Comparison of ENCODE assay signal across 8 cellular contexts in the genomic region with DNA sequence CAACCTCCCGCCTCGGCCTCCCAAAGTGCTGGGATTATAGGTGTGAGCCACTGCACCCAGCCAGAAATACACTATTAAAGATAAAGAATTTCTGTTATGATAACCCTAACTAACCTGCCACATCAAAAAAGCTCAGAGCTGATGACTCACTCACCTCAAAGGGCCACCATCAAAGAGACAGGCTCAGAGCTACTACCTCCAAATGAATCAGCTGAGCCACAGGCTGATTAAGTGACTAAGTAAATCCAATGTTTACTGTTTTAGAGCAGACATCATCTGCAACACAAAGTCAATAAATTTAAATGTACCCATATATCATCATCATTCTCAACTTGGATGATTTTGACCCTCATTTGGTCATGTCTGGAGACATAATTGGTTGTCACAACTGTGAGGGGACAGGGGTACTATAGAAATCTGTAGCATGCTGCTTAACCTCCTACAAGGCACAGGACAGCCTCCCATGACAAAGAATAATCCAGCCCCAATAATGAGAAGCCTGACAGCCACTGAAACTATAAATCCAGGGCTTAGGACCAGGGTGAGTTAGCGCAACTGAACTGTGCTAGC.
DNase-seq lines count a peak whose midpoint lies in the region; ATAC-seq, FAIRE-seq and TF ChIP-seq lines count a peak whose summit lies in the region.

No MANE protein-coding gene starts in this region.

- peaks cover 46% of the 10 kb centered on the region for H3K4me1 ChIP-seq in A549
- H3K4me1 ChIP-seq in kidney (ENCODE audit: control insufficient read depth in 1 of 2, insufficient read depth in 1 of 2, low read depth in 1 of 2, low read length in 2 of 2): no peaks in the 10 kb centered on the region

- no peaks in the 10 kb centered on the region for H3K27me3 ChIP-seq in kidney epithelial cell (ENCODE audit: control insufficient read depth, insufficient read depth, low read length)

- TF ChIP-seq RAD21 in A549 (conservative IDR thresholded peaks at IDR 0.05 in 1 of 2, IDR thresholded peaks at IDR 0.05 in 1 of 2): no peak

- H3K9ac ChIP-seq in kidney (ENCODE audit: low read length in 2 of 2): no peak overlapping the region

- POLR2A ChIA-PET in A549 (lab: Yijun Ruan, JAX): interaction anchor here (0.8 kb wide), 1 partner anchor 88 kb away, joined by 3 read pairs; no protein-coding TSS in a partner anchor

- FAIRE-seq in A549 (lab: Jason Lieb, UNC) (no peak), kidney (lab: Jason Lieb, UNC) (no peak)

- intact Hi-C loops in kidney (cut with DNase I): no loop called here

- DNase-seq in A549 (ENCODE audit: low read depth in 1 of 2, low spot score in 1 of 2) (peak; percentile 68 to 76), kidney epithelial cell (ENCODE audit: low read depth) (peak; percentile 74), cortex of kidney (lab: John Stamatoyannopoulos, UW) (no peak), GM19240 (ENCODE audit: insufficient read length, low spot score) (no peak), kidney (no peak)
- DNase-seq in activated CD8-positive, alpha-beta memory T cell treated with anti-CD3 and anti-CD28 coated beads, Interleukin-2, amount 50 U/mL, for 24 hours (ENCODE audit: extremely low read depth): peak; percentile 20

- H3K4me3 ChIP-seq in A549 (no peak overlapping the region), kidney epithelial cell (ENCODE audit: low read depth, low read length) (no peak overlapping the region), kidney (ENCODE audit: low read length in 2 of 2) (no peak overlapping the region)

- ATAC-seq in A549 (peak; percentile 76 to 82), HG03432 (IDR thresholded peaks at IDR 0.05; ENCODE audit: unreplicated experiment) (peak; percentile 83), GM21737 (IDR thresholded peaks at IDR 0.05; ENCODE audit: unreplicated experiment) (no peak)

- TF ChIP-seq EP300 in A549 (IDR thresholded peaks at IDR 0.05): peak; percentile 54 to 84; a peak in 3 of 5 replicates

- WGBS in A549 (ENCODE audit: missing lambda C conversion rate): 57% methylated on average over 3 of the region's 3 CpGs

- H3K36me3 ChIP-seq in kidney epithelial cell (ENCODE audit: control insufficient read depth, insufficient read depth, low read length) (no peaks in the 10 kb centered on the region), kidney (ENCODE audit: control insufficient read depth in 1 of 2, insufficient read depth in 2 of 2, low read length in 2 of 2) (no peaks in the 10 kb centered on the region)

- H3K27ac ChIP-seq in A549 (peak overlapping the region; percentile 61 to 86; a peak in 5 of 6 replicates), kidney (ENCODE audit: low read depth in 2 of 2, low read length in 2 of 2) (no peak overlapping the region)

- TF ChIP-seq POLR2A in A549 (IDR thresholded peaks at IDR 0.05; ENCODE audit: low read length): no peak

- H3K9me3 ChIP-seq in A549 (no peaks in the 10 kb centered on the region), kidney (ENCODE audit: control insufficient read depth in 1 of 2, low read length in 2 of 2) (no peaks in the 10 kb centered on the region)

- peak overlapping the region; percentile 57 for H3K4me2 ChIP-seq in A549

- no peak for TF ChIP-seq CTCF in A549 (IDR thresholded peaks at IDR 0.05)
- TF ChIP-seq CTCF in kidney epithelial cell (IDR thresholded peaks at IDR 0.05; ENCODE audit: insufficient read depth, low read length, poor library complexity, severe bottlenecking): no peak
- TF ChIP-seq CTCF in kidney (IDR thresholded peaks at IDR 0.05; ENCODE audit: borderline replicate concordance, extremely low read depth, insufficient read depth): no peak

- CTCF ChIA-PET in A549 (lab: Yijun Ruan, JAX): interaction anchor here (0.6 to 1.9 kb wide), 5 partner anchors 10 to 1483 kb away, joined by 3 to 8 read pairs (median 3); no protein-coding TSS in a partner anchor

TF ChIP-seq in A549, 52 proteins besides CTCF, POLR2A, EP300 and RAD21:
- TF ChIP-seq GATA3 (IDR thresholded peaks at IDR 0.05; ENCODE audit: borderline replicate concordance): peak; percentile 79
- no peak for TF ChIP-seq SREBF2 (IDR thresholded peaks at IDR 0.05)
- no peak for TF ChIP-seq BHLHE40 (IDR thresholded peaks at IDR 0.05; ENCODE audit: low read depth, low read length)
- TF ChIP-seq HOXA7 (CRISPR knock-in tag; IDR thresholded peaks at IDR 0.05): no peak
- TF ChIP-seq JUN (IDR thresholded peaks at IDR 0.05): peak; percentile 74 to 82; a peak in 3 of 5 replicates
- peak; percentile 96 for TF ChIP-seq JUNB (IDR thresholded peaks at IDR 0.05)
- TF ChIP-seq, protein P1, sequence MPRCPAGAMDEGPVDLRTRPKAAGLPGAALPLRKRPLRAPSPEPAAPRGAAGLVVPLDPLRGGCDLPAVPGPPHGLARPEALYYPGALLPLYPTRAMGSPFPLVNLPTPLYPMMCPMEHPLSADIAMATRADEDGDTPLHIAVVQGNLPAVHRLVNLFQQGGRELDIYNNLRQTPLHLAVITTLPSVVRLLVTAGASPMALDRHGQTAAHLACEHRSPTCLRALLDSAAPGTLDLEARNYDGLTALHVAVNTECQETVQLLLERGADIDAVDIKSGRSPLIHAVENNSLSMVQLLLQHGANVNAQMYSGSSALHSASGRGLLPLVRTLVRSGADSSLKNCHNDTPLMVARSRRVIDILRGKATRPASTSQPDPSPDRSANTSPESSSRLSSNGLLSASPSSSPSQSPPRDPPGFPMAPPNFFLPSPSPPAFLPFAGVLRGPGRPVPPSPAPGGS (IDR thresholded peaks at IDR 0.05): peak; percentile 71; the same call in 1 of the 3 replicates
- peak; percentile 25 for TF ChIP-seq MAFK (IDR thresholded peaks at IDR 0.05; ENCODE audit: partially characterized antibody)
- peak; percentile 94 for TF ChIP-seq FOSL2 (IDR thresholded peaks at IDR 0.05)
- peak; percentile 83 for TF ChIP-seq FOSL2 (CRISPR knock-in tag; IDR thresholded peaks at IDR 0.05)

Comparison
In these comparisons a context has a peak if more than half of its experiments do, and no peak if none do; other contexts are left out.
1. DNase-seq: peak in A549 (2 of 2), activated CD8-positive, alpha-beta memory T cell treated with anti-CD3 and anti-CD28 coated beads, Interleukin-2, amount 50 U/mL, for 24 hours (single experiment) and kidney epithelial cell (single experiment); none in cortex of kidney (single experiment), GM19240 (single experiment) and kidney (single experiment).
2. H3K27ac ChIP-seq: peak in A549 (2 of 2); none in kidney (0 of 2).